Comparison of ENCODE assay signal across 8 cellular contexts in genomic region chr7:154953006-154953684, GRCh38. TPM values are rescaled to one million over a fixed set of nuclear protein-coding genes. Genes with fewer than 3 reads are reported as not detected.
DNase-seq lines count a peak whose midpoint lies in the region; ATAC-seq and TF ChIP-seq lines count a peak whose summit lies in the region.

No MANE protein-coding gene starts in this region.

- ATAC-seq in HG03175 (IDR thresholded peaks at IDR 0.05; ENCODE audit: unreplicated experiment): peak; percentile 67
- no peak for ATAC-seq in HG03045 (IDR thresholded peaks at IDR 0.05; ENCODE audit: unreplicated experiment)
- no peak for ATAC-seq in HG03521 (IDR thresholded peaks at IDR 0.05; ENCODE audit: unreplicated experiment)

- no TSS peak for BruUV-seq in Caco-2 (replicated peaks; lab: Mats Ljungman, UMichigan)
- no TSS peak for BruUV-seq in MCF 10A (replicated peaks; lab: Mats Ljungman, UMichigan)

- H3K36me3 Mint-ChIP-seq in Caco-2 (ENCODE audit: insufficient read depth, unreplicated experiment) (peaks cover 74% of the 10 kb centered on the region), MCF 10A (ENCODE audit: insufficient read depth, unreplicated experiment) (peaks cover 96% of the 10 kb centered on the region)

- no peak overlapping the region for H3K27ac ChIP-seq in liver (ENCODE audit: low read depth in 1 of 2, low read length in 2 of 2)

- no peaks in the 10 kb centered on the region for H3K9me3 ChIP-seq in Caco-2
- H3K9me3 ChIP-seq in liver (ENCODE audit: control insufficient read depth in 4 of 4, low read length in 3 of 4): no peaks in the 10 kb centered on the region

- TF ChIP-seq CTCF in Caco-2 (IDR thresholded peaks at IDR 0.05; ENCODE audit: insufficient read depth in 1 of 2, low read depth in 1 of 2, low read length in 1 of 2, severe bottlenecking in 1 of 2, unreplicated experiment in 1 of 2) (peak; percentile 54 to 56), MCF 10A (IDR thresholded peaks at IDR 0.05; ENCODE audit: unreplicated experiment) (peak; percentile 41), liver (IDR thresholded peaks at IDR 0.05; ENCODE audit: low read depth, low read length, missing input control) (peak; percentile 57)

- H3K9ac ChIP-seq in liver (ENCODE audit: low read depth in 1 of 2, low read length in 2 of 2): no peak overlapping the region

- TF ChIP-seq RAD21 in liver (IDR thresholded peaks at IDR 0.05): peak; percentile 45 to 63

- no peak overlapping the region for H3K27ac Mint-ChIP-seq in Caco-2 (ENCODE audit: unreplicated experiment)
- no peak overlapping the region for H3K27ac Mint-ChIP-seq in MCF 10A (ENCODE audit: low read depth, unreplicated experiment)

- WGBS in liver: 62% methylated on average over 9 of the region's 9 CpGs

- CTCF ChIA-PET in Caco-2 (lab: Charles Lee) (interaction anchor here (0.6 to 0.8 kb wide), 4 partner anchors 26 to 430 kb away, joined by 3 to 5 read pairs (median 4); no protein-coding TSS in a partner anchor), MCF 10A (lab: Yijun Ruan, JAX) (interaction anchor here (0.6 to 2.9 kb wide), 14 partner anchors 9 to 812 kb away, joined by 3 to 11 read pairs (median 4); no protein-coding TSS in a partner anchor)

- POLR2A ChIA-PET in Caco-2 (lab: Charles Lee): interaction anchor here (0.6 kb wide), 1 partner anchor 1933 kb away, joined by 9 read pairs; no protein-coding TSS in a partner anchor
- POLR2A ChIA-PET in MCF 10A (lab: Yijun Ruan, JAX): interaction anchor here (0.6 to 1.9 kb wide), 4 partner anchors 11 to 56 kb away, joined by 3 to 9 read pairs (median 4); no protein-coding TSS in a partner anchor

- H3K27me3 Mint-ChIP-seq in Caco-2 (ENCODE audit: insufficient read depth, unreplicated experiment) (no peaks in the 10 kb centered on the region), MCF 10A (ENCODE audit: insufficient read depth, unreplicated experiment) (no peaks in the 10 kb centered on the region)

- peaks cover 5% of the 10 kb centered on the region; the same call in 1 of the 2 replicates for H3K36me3 ChIP-seq in Caco-2 (ENCODE audit: control insufficient read depth, insufficient read depth, low read length)
- H3K36me3 ChIP-seq in liver (ENCODE audit: control insufficient read depth in 4 of 4, insufficient read depth in 3 of 4, low read depth in 1 of 4, low read length in 3 of 4): peaks cover 4 to 32% (median 26%) of the 10 kb centered on the region in 4 donors

- H3K9me3 Mint-ChIP-seq in Caco-2 (ENCODE audit: unreplicated experiment) (no peaks in the 10 kb centered on the region), MCF 10A (ENCODE audit: unreplicated experiment) (no peaks in the 10 kb centered on the region)

- H3K4me1 Mint-ChIP-seq in Caco-2 (ENCODE audit: low read depth, unreplicated experiment) (no peaks in the 10 kb centered on the region), MCF 10A (ENCODE audit: insufficient read depth, unreplicated experiment) (no peaks in the 10 kb centered on the region)

- H3K4me3 Mint-ChIP-seq in Caco-2 (ENCODE audit: unreplicated experiment) (no peak overlapping the region), MCF 10A (ENCODE audit: unreplicated experiment) (no peak overlapping the region)

- no peak overlapping the region for H3K4me3 ChIP-seq in Caco-2 (ENCODE audit: low read depth, low read length)
- no peak overlapping the region for H3K4me3 ChIP-seq in liver (ENCODE audit: low read depth in 1 of 3, low read length in 3 of 3)

- peak in 1 of 2 experiments; percentile 63 for DNase-seq in Caco-2
- peak; percentile 72 for DNase-seq in T-helper 9 cell
- DNase-seq in MCF 10A (ENCODE audit: unreplicated experiment): peak; percentile 56
- peak; percentile 56 to 65 for DNase-seq in stimulated activated CD8-positive, alpha-beta memory T cell treated with anti-CD3 and anti-CD28 coated beads, Interleukin-2, amount 100 ng/mL, for 48 hours (ENCODE audit: low read depth in 2 of 2)

- H3K4me1 ChIP-seq in Caco-2: no peaks in the 10 kb centered on the region
- H3K4me1 ChIP-seq in liver (ENCODE audit: control insufficient read depth in 4 of 4, insufficient read depth in 4 of 4, low read length in 3 of 4): peaks cover 0 to 6% (median 0%) of the 10 kb centered on the region in 4 donors

- intact Hi-C loops in Caco-2 (cut with micrococcal nuclease; ENCODE audit: unreplicated experiment): loop anchor here (1.0 to 5.0 kb wide), 2 partner anchors 26 to 41 kb away; no protein-coding TSS in a partner anchor
- intact Hi-C loops in MCF 10A (cut with micrococcal nuclease): no loop called here

- H3K27me3 ChIP-seq in Caco-2 (replicated peaks; ENCODE audit: control insufficient read depth, insufficient read depth, low read length): no peaks in the 10 kb centered on the region
- H3K27me3 ChIP-seq in liver (ENCODE audit: control insufficient read depth in 4 of 4, insufficient read depth in 4 of 4, low read length in 3 of 4): no peaks in the 10 kb centered on the region

TF ChIP-seq in liver, 16 proteins besides CTCF, POLR2A, EP300 and RAD21:
- TF ChIP-seq TAF1 (conservative IDR thresholded peaks at IDR 0.05) (no peak), ATF3 (IDR thresholded peaks at IDR 0.05) (no peak)

RNA-seq across cellular contexts. Expression of gene PAXIP1, which starts 49.8 kb away (rescaled TPM):
- total RNA-seq in Caco-2 (2022) (29.8 and 31.5 TPM in 2 replicates), MCF 10A (2022) (13.2 and 13.7 TPM in 2 replicates), liver (10 to 100 TPM in 1 of 2 donors, 1 to 10 TPM in 1; 8.5 to 10.1 TPM)
- polyA plus RNA-seq in liver: 1 to 10 TPM; 2.0 to 3.0 TPM
